23 cellular contexts compared by ENCODE assay signal in the genomic region with DNA sequence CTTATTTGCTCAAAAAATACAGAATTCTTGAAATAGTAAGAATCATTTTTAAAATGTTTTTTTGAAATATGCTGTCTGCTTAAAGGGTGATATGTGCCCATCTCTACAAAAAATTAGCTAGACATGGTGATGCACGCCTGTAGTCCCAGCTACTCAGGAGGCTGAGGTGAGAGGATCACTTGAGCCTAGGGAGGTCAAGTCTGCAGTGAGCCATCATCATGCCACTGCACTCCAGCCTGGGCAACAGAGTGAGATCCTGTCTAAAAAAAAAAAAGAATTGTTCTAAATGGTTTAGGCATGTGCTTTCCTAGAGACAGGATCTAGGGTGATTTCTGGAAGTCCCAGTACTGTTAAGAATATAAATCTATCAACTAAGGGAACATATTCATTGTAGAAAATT.
A peak's percentile ranks its signal among the peaks of the same experiment; 100 is the strongest.
DNase-seq lines count a peak whose midpoint lies in the region; ATAC-seq and TF ChIP-seq lines count a peak whose summit lies in the region.
"Had no signal": no experiment of that assay in that cellular context is flagged by ENCODE, and none has a peak within 500 bp of the region (broad histone marks: within the 10 kb centered on the region; RNA-seq: fewer than 3 reads in every experiment).

No MANE protein-coding gene starts in this region.

- H3K36me3 ChIP-seq in ascending aorta, result no peaks in the 10 kb centered on the region
- H3K36me3 ChIP-seq: esophagus muscularis mucosa, prostate gland, suprapubic skin had no signal

- ATAC-seq in GM18511 (IDR thresholded peaks at IDR 0.05; ENCODE audit: unreplicated experiment) (peak; percentile 33), GM21367 (IDR thresholded peaks at IDR 0.05; ENCODE audit: unreplicated experiment) (peak; percentile 19), HG03039 (IDR thresholded peaks at IDR 0.05; ENCODE audit: unreplicated experiment) (peak; percentile 15), Right ventricle myocardium superior (ENCODE audit: poor library complexity) (no peak)

- DNase-seq in ascending aorta (ENCODE audit: low spot score in 2 of 2), result no peak
- no peak for DNase-seq in ecto neural progenitor cell (ENCODE audit: low spot score)
- no peak for DNase-seq in midbrain (lab: John Stamatoyannopoulos, UW)
- no peak for DNase-seq in AG08396 (ENCODE audit: low spot score)
- DNase-seq in Right ventricle myocardium superior, result no peak
- DNase-seq: activated CD4-positive, alpha-beta T cell treated with anti-CD3 and anti-CD28 coated beads, Interleukin-2, amount 10 ng/mL, durations not matched to agents 7 days and 5 days; activated T-cell treated with anti-CD3 and anti-CD28 coated beads for 4 hours; amygdala; central memory CD4-positive, alpha-beta T cell; IMR-90; MM.1S; NCI-H1694; NCI-H82; PC-9; stimulated activated CD4-positive, alpha-beta T cell treated with anti-CD3 and anti-CD28 coated beads, Interleukin-4, amount 100 ng/mL, for 4 hours had no signal

- no peaks in the 10 kb centered on the region for H3K27me3 ChIP-seq in ascending aorta
- H3K27me3 ChIP-seq: esophagus muscularis mucosa, suprapubic skin had no signal

- intact Hi-C loops in ascending aorta (cut with DNase I), result loop anchor here (5.0 kb wide), 1 partner anchor 76 kb away; a partner anchor contains a TSS
- intact Hi-C loops in Right ventricle myocardium superior (cut with DNase I), result no loop called here

- peak overlapping the region; percentile 34 to 69 for H3K27ac ChIP-seq in ascending aorta
- H3K27ac ChIP-seq: C4-2B, PC-9, prostate gland had no signal

- no peaks in the 10 kb centered on the region for H3K9me3 ChIP-seq in ascending aorta
- H3K9me3 ChIP-seq: esophagus muscularis mucosa, prostate gland, suprapubic skin had no signal

- H3K4me1 ChIP-seq in ascending aorta, result no peaks in the 10 kb centered on the region
- H3K4me1 ChIP-seq: prostate gland had no signal

- TF ChIP-seq CTCF in ascending aorta (IDR thresholded peaks at IDR 0.05), result no peak

- H3K4me3 ChIP-seq in ascending aorta, result no peak overlapping the region
- H3K4me3 ChIP-seq: esophagus muscularis mucosa, PC-9, prostate gland, smooth muscle cell, suprapubic skin had no signal
